In genomic region chr5:482021-482420, GRCh38 we compare ENCODE assay signal across 5 cellular contexts.
"Had no signal": no experiment of that assay in that cellular context is flagged by ENCODE, and none has a peak within 500 bp of the region (broad histone marks: within the 10 kb centered on the region; RNA-seq: fewer than 3 reads in every experiment).

No MANE protein-coding gene starts in this region.

- H3K9me3 Mint-ChIP-seq: GM23338, H9 had no signal

- H3K4me3 ChIP-seq: GM23338, K562 had no signal

- H3K4me2 ChIP-seq: GM23338 had no signal

- H3K4me1 Mint-ChIP-seq: GM23338, H9 had no signal

- ATAC-seq: GM23338, K562 had no signal

- H3K27ac Mint-ChIP-seq: GM23338, H9 had no signal

- DNase-seq: H9, HCEC 1CT, IMR-90 had no signal

- H3K4me3 Mint-ChIP-seq: GM23338, H9 had no signal
